Comparison of ENCODE assay signal across 33 cellular contexts in genomic region chr6:75723382-75723781, GRCh38.
"Had no signal": no experiment of that assay in that cellular context is flagged by ENCODE, and none has a peak within 500 bp of the region (broad histone marks: within the 10 kb centered on the region; RNA-seq: fewer than 3 reads in every experiment).

No MANE protein-coding gene starts in this region.

- ATAC-seq: activated CD4-positive, CD25-positive, alpha-beta regulatory T cell treated with anti-CD3 and anti-CD28 coated beads, Interleukin-2, amount 50 U/mL, for 24 hours; activated CD8-positive, alpha-beta memory T cell treated with anti-CD3 and anti-CD28 coated beads, Interleukin-2, amount 10 ng/mL, durations not matched to agents 7 days and 5 days; activated CD8-positive, alpha-beta T cell treated with anti-CD3 and anti-CD28 coated beads, Interleukin-2, amount 10 ng/mL, durations not matched to agents 7 days and 5 days; activated naive CD8-positive, alpha-beta T cell treated with anti-CD3 and anti-CD28 coated beads, Interleukin-2, amount 50 U/mL, for 24 hours; T-cell; T-helper 17 cell had no signal

- H3K4me3 ChIP-seq: ascending aorta, cardiac muscle cell had no signal

- H3K27me3 Mint-ChIP-seq: activated CD4-positive, alpha-beta memory T cell treated with anti-CD3 and anti-CD28 coated beads, Interleukin-2, amount 10 ng/mL, durations not matched to agents 7 days and 5 days; activated CD4-positive, alpha-beta T cell treated with anti-CD3 and anti-CD28 coated beads, Interleukin-2, amount 10 ng/mL, durations not matched to agents 7 days and 5 days; activated CD8-positive, alpha-beta memory T cell treated with anti-CD3 and anti-CD28 coated beads, Interleukin-2, amount 10 ng/mL, durations not matched to agents 7 days and 5 days; activated naive CD4-positive, alpha-beta T cell treated with anti-CD3 and anti-CD28 coated beads, Interleukin-2, amount 10 ng/mL, durations not matched to agents 7 days and 5 days; activated naive CD4-positive, alpha-beta T cell treated with anti-CD3 and anti-CD28 coated beads, Interleukin-2, amount 50 U/mL, for 24 hours; activated naive CD8-positive, alpha-beta T cell; activated naive CD8-positive, alpha-beta T cell treated with anti-CD3 and anti-CD28 coated beads, Interleukin-2, amount 10 ng/mL, durations not matched to agents 7 days and 5 days; activated naive CD8-positive, alpha-beta T cell treated with anti-CD3 and anti-CD28 coated beads, Interleukin-2, amount 50 U/mL, for 24 hours; activated T-cell treated with anti-CD3 and anti-CD28 coated beads, Interleukin-2, amount 50 U/mL, for 24 hours; brain; central memory CD8-positive, alpha-beta T cell; T-cell; T-helper 17 cell had no signal

- H3K36me3 ChIP-seq: ascending aorta, cardiac muscle cell had no signal

- H3K4me1 ChIP-seq: ascending aorta had no signal

- H3K4me1 Mint-ChIP-seq: activated CD4-positive, alpha-beta memory T cell treated with anti-CD3 and anti-CD28 coated beads, Interleukin-2, amount 10 ng/mL, durations not matched to agents 7 days and 5 days; activated CD4-positive, alpha-beta T cell treated with anti-CD3 and anti-CD28 coated beads, Interleukin-2, amount 10 ng/mL, durations not matched to agents 7 days and 5 days; activated CD8-positive, alpha-beta memory T cell treated with anti-CD3 and anti-CD28 coated beads, Interleukin-2, amount 10 ng/mL, durations not matched to agents 7 days and 5 days; activated naive CD4-positive, alpha-beta T cell treated with anti-CD3 and anti-CD28 coated beads, Interleukin-2, amount 10 ng/mL, durations not matched to agents 7 days and 5 days; activated naive CD4-positive, alpha-beta T cell treated with anti-CD3 and anti-CD28 coated beads, Interleukin-2, amount 50 U/mL, for 24 hours; activated naive CD8-positive, alpha-beta T cell treated with anti-CD3 and anti-CD28 coated beads, Interleukin-2, amount 10 ng/mL, durations not matched to agents 7 days and 5 days; activated naive CD8-positive, alpha-beta T cell treated with anti-CD3 and anti-CD28 coated beads, Interleukin-2, amount 50 U/mL, for 24 hours; brain; central memory CD8-positive, alpha-beta T cell; T-cell; T-helper 17 cell had no signal

- DNase-seq: activated CD4-positive, alpha-beta memory T cell treated with anti-CD3 and anti-CD28 coated beads, Interleukin-2, amount 10 ng/mL, durations not matched to agents 7 days and 5 days; activated CD4-positive, alpha-beta T cell treated with anti-CD3 and anti-CD28 coated beads for 4 hours; activated CD4-positive, alpha-beta T cell treated with anti-CD3 and anti-CD28 coated beads, Interleukin-2, amount 10 ng/mL, durations not matched to agents 7 days and 5 days; activated CD4-positive, alpha-beta T cell treated with anti-CD3 and anti-CD28 coated beads, Interleukin-2, amount 50 U/mL, for 48 hours; activated CD4-positive, CD25-positive, alpha-beta regulatory T cell; activated CD8-positive, alpha-beta memory T cell treated with anti-CD3 and anti-CD28 coated beads for 24 hours; activated CD8-positive, alpha-beta memory T cell treated with anti-CD3 and anti-CD28 coated beads, Interleukin-2, amount 10 ng/mL, durations not matched to agents 7 days and 5 days; activated CD8-positive, alpha-beta memory T cell treated with anti-CD3 and anti-CD28 coated beads, Interleukin-2, amount 50 U/mL, for 48 hours; activated CD8-positive, alpha-beta T cell treated with anti-CD3 and anti-CD28 coated beads, Interleukin-2, amount 10 ng/mL, durations not matched to agents 7 days and 5 days; activated effector memory CD4-positive, alpha-beta T cell treated with anti-CD3 and anti-CD28 coated beads, Interleukin-2, amount 50 U/mL, for 16 hours; activated gamma-delta T cell treated with Interleukin-2 at 50 U/mL for 16 hours; activated naive CD4-positive, alpha-beta T cell; activated naive CD4-positive, alpha-beta T cell treated with anti-CD3 and anti-CD28 coated beads, Interleukin-2, amount 10 ng/mL, durations not matched to agents 7 days and 5 days; activated naive CD8-positive, alpha-beta T cell treated with anti-CD3 and anti-CD28 coated beads, Interleukin-2, amount 10 ng/mL, durations not matched to agents 7 days and 5 days; activated naive CD8-positive, alpha-beta T cell treated with anti-CD3 and anti-CD28 coated beads, Interleukin-2, amount 50 U/mL, for 24 hours; activated T-cell treated with anti-CD3 and anti-CD28 coated beads, Interleukin-2, amount 50 U/mL, for 24 hours; activated T-cell treated with anti-CD3 and anti-CD28 coated beads, Interleukin-2, amount 50 U/mL, for 48 hours; amygdala; anterior cingulate cortex; caudate nucleus; cerebellar nuclear complex; T-cell; T-helper 17 cell; T-helper 9 cell had no signal

- H3K36me3 Mint-ChIP-seq: activated CD8-positive, alpha-beta memory T cell treated with anti-CD3 and anti-CD28 coated beads, Interleukin-2, amount 10 ng/mL, durations not matched to agents 7 days and 5 days; activated naive CD4-positive, alpha-beta T cell treated with anti-CD3 and anti-CD28 coated beads, Interleukin-2, amount 10 ng/mL, durations not matched to agents 7 days and 5 days; activated naive CD4-positive, alpha-beta T cell treated with anti-CD3 and anti-CD28 coated beads, Interleukin-2, amount 50 U/mL, for 24 hours; activated naive CD8-positive, alpha-beta T cell; activated naive CD8-positive, alpha-beta T cell treated with anti-CD3 and anti-CD28 coated beads, Interleukin-2, amount 10 ng/mL, durations not matched to agents 7 days and 5 days; brain; T-cell had no signal

- H3K9me3 Mint-ChIP-seq: activated CD4-positive, alpha-beta memory T cell treated with anti-CD3 and anti-CD28 coated beads, Interleukin-2, amount 10 ng/mL, durations not matched to agents 7 days and 5 days; activated CD4-positive, alpha-beta T cell treated with anti-CD3 and anti-CD28 coated beads, Interleukin-2, amount 10 ng/mL, durations not matched to agents 7 days and 5 days; activated naive CD4-positive, alpha-beta T cell treated with anti-CD3 and anti-CD28 coated beads, Interleukin-2, amount 10 ng/mL, durations not matched to agents 7 days and 5 days; activated naive CD4-positive, alpha-beta T cell treated with anti-CD3 and anti-CD28 coated beads, Interleukin-2, amount 50 U/mL, for 24 hours; activated naive CD8-positive, alpha-beta T cell treated with anti-CD3 and anti-CD28 coated beads, Interleukin-2, amount 10 ng/mL, durations not matched to agents 7 days and 5 days; activated naive CD8-positive, alpha-beta T cell treated with anti-CD3 and anti-CD28 coated beads, Interleukin-2, amount 50 U/mL, for 24 hours; activated T-cell treated with anti-CD3 and anti-CD28 coated beads, Interleukin-2, amount 50 U/mL, for 24 hours; brain; central memory CD8-positive, alpha-beta T cell; T-cell; T-helper 2 cell treated with Interferon-gamma antibody and Interleukin-4, amounts not matched to agents 5 μg/mL and 100 μg/mL, for 36 hours had no signal

- H3K27me3 ChIP-seq: ascending aorta, cardiac muscle cell had no signal

- H3K27ac ChIP-seq: ascending aorta, cardiac muscle cell, VCaP had no signal

- H3K9me3 ChIP-seq: ascending aorta had no signal

- H3K27ac Mint-ChIP-seq: activated CD4-positive, alpha-beta memory T cell treated with anti-CD3 and anti-CD28 coated beads, Interleukin-2, amount 10 ng/mL, durations not matched to agents 7 days and 5 days; activated CD4-positive, alpha-beta T cell treated with anti-CD3 and anti-CD28 coated beads, Interleukin-2, amount 10 ng/mL, durations not matched to agents 7 days and 5 days; activated CD8-positive, alpha-beta memory T cell treated with anti-CD3 and anti-CD28 coated beads, Interleukin-2, amount 10 ng/mL, durations not matched to agents 7 days and 5 days; activated CD8-positive, alpha-beta T cell treated with anti-CD3 and anti-CD28 coated beads, Interleukin-2, amount 10 ng/mL, durations not matched to agents 7 days and 5 days; activated naive CD4-positive, alpha-beta T cell treated with anti-CD3 and anti-CD28 coated beads, Interleukin-2, amount 10 ng/mL, durations not matched to agents 7 days and 5 days; activated naive CD4-positive, alpha-beta T cell treated with anti-CD3 and anti-CD28 coated beads, Interleukin-2, amount 50 U/mL, for 24 hours; activated naive CD8-positive, alpha-beta T cell; activated naive CD8-positive, alpha-beta T cell treated with anti-CD3 and anti-CD28 coated beads, Interleukin-2, amount 10 ng/mL, durations not matched to agents 7 days and 5 days; activated naive CD8-positive, alpha-beta T cell treated with anti-CD3 and anti-CD28 coated beads, Interleukin-2, amount 50 U/mL, for 24 hours; activated T-cell treated with anti-CD3 and anti-CD28 coated beads, Interleukin-2, amount 50 U/mL, for 24 hours; brain; T-cell; T-helper 17 cell; T-helper 2 cell treated with Interferon-gamma antibody and Interleukin-4, amounts not matched to agents 5 μg/mL and 100 μg/mL, for 36 hours had no signal

- H3K4me3 Mint-ChIP-seq: activated CD4-positive, alpha-beta memory T cell treated with anti-CD3 and anti-CD28 coated beads, Interleukin-2, amount 10 ng/mL, durations not matched to agents 7 days and 5 days; activated CD4-positive, alpha-beta T cell treated with anti-CD3 and anti-CD28 coated beads, Interleukin-2, amount 10 ng/mL, durations not matched to agents 7 days and 5 days; activated CD8-positive, alpha-beta memory T cell treated with anti-CD3 and anti-CD28 coated beads, Interleukin-2, amount 10 ng/mL, durations not matched to agents 7 days and 5 days; activated CD8-positive, alpha-beta T cell treated with anti-CD3 and anti-CD28 coated beads, Interleukin-2, amount 10 ng/mL, durations not matched to agents 7 days and 5 days; activated naive CD4-positive, alpha-beta T cell treated with anti-CD3 and anti-CD28 coated beads, Interleukin-2, amount 10 ng/mL, durations not matched to agents 7 days and 5 days; activated naive CD4-positive, alpha-beta T cell treated with anti-CD3 and anti-CD28 coated beads, Interleukin-2, amount 50 U/mL, for 24 hours; activated naive CD8-positive, alpha-beta T cell; activated naive CD8-positive, alpha-beta T cell treated with anti-CD3 and anti-CD28 coated beads, Interleukin-2, amount 10 ng/mL, durations not matched to agents 7 days and 5 days; activated naive CD8-positive, alpha-beta T cell treated with anti-CD3 and anti-CD28 coated beads, Interleukin-2, amount 50 U/mL, for 24 hours; activated T-cell treated with anti-CD3 and anti-CD28 coated beads, Interleukin-2, amount 50 U/mL, for 24 hours; brain; central memory CD8-positive, alpha-beta T cell; T-cell; T-helper 17 cell; T-helper 2 cell treated with Interferon-gamma antibody and Interleukin-4, amounts not matched to agents 5 μg/mL and 100 μg/mL, for 36 hours had no signal
